Comparison of ENCODE assay signal across 8 cellular contexts in the genomic region with DNA sequence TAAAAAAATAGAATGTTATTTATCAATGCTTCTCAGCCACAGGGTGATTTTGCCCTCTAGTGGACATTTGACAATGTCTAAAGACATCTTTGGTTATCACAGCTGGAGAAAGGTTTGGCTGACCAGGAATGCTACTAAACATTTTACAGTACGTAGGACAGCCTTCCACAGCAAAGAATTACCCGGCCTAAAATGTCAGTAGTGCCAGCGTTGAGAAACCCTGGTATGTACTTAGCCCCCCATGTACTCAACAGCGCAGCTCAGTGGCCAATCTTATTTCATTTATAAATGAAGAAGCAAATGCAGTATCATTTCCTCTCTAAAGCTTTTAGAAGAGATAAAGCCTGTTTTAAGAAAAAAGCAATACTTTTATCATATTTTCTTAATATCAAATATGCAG. TPM values are rescaled to one million over a fixed set of nuclear protein-coding genes. Genes with fewer than 3 reads are reported as not detected.
DNase-seq lines count a peak whose midpoint lies in the region; ATAC-seq and FAIRE-seq lines count a peak whose summit lies in the region.

No MANE protein-coding gene starts in this region.

- no peaks in the 10 kb centered on the region for H3K36me3 Mint-ChIP-seq in T-cell

- no peak overlapping the region for H3K4me3 Mint-ChIP-seq in T-cell

- H3K4me1 Mint-ChIP-seq in T-cell, result peaks cover 66 to 78% (median 73%) of the 10 kb centered on the region in 3 donors

- DNase-seq in DMS 273 (lab: John Stamatoyannopoulos, UW; ENCODE audit: unreplicated experiment), result peak; percentile 81
- peak; percentile 62 for DNase-seq in KBM-7
- DNase-seq in T-cell, result peak in 32 of 34 experiments; percentile 8 to 67 (median 42)
- DNase-seq in cerebellar cortex (ENCODE audit: low spot score), result peak; percentile 66
- peak; percentile 61 for DNase-seq in medulla oblongata (ENCODE audit: extremely low spot score)
- peak; percentile 23 for DNase-seq in urothelium cell line (ENCODE audit: low spot score)

- POLR2A ChIA-PET in T-cell (lab: Charles Lee), result interaction anchor here in 1 of 2 donors (0.7 to 0.8 kb wide), 2 partner anchors 18 to 47 kb away, joined by 3 to 9 read pairs; no protein-coding TSS in a partner anchor

- no peaks in the 10 kb centered on the region for H3K27me3 Mint-ChIP-seq in T-cell

- CTCF ChIA-PET in T-cell (lab: Charles Lee), result interaction anchor here (0.6 to 2.8 kb wide), 14 partner anchors 8 to 68 kb away, joined by 3 to 13 read pairs (median 6); no protein-coding TSS in a partner anchor

- in situ Hi-C loops in KBM-7 (cut with MboI; ENCODE audit: low pct_unique_long_range_greater_than_20kb, low sequenced_read_pairs), result no loop called here

- ATAC-seq in T-cell (replicated peaks in 1 of 4) (peak; percentile 72 to 79 (median 78)), GM18511 (IDR thresholded peaks at IDR 0.05; ENCODE audit: unreplicated experiment) (no peak), GM19452 (IDR thresholded peaks at IDR 0.05; ENCODE audit: unreplicated experiment) (no peak)

- FAIRE-seq in urothelium cell line (lab: Jason Lieb, UNC), result no peak

- no peaks in the 10 kb centered on the region for H3K9me3 Mint-ChIP-seq in T-cell

- H3K27ac Mint-ChIP-seq in T-cell, result peak overlapping the region in 1 of 2 donors; percentile 73

RNA-seq across cellular contexts. Expression of gene MARK3, which starts 5.8 kb away (rescaled TPM):
- 100 to 1,000 TPM in 4 of 5 donors, 10 to 100 TPM in 1; 94.7 to 128 (median 107) TPM for total RNA-seq in T-cell

RNA-seq across cellular contexts. Expression of gene EIF5, which starts 57.0 kb away (rescaled TPM):
- 100 to 1,000 TPM; 223 to 650 (median 261) TPM for total RNA-seq in T-cell

Comparison
In these comparisons a context has a peak if more than half of its experiments do, and no peak if none do; other contexts are left out.
1. DNase-seq: peak in every context shown above with its lines; median percentile 81 in DMS 273; 66 in cerebellar cortex; 62 in KBM-7; 61 in medulla oblongata; 42 in T-cell; 23 in urothelium cell line.
2. ATAC-seq: peak in T-cell (4 of 4); none in GM18511 (single experiment) and GM19452 (single experiment).